ENCODE assay signal across 1 cellular context in the genomic region with DNA sequence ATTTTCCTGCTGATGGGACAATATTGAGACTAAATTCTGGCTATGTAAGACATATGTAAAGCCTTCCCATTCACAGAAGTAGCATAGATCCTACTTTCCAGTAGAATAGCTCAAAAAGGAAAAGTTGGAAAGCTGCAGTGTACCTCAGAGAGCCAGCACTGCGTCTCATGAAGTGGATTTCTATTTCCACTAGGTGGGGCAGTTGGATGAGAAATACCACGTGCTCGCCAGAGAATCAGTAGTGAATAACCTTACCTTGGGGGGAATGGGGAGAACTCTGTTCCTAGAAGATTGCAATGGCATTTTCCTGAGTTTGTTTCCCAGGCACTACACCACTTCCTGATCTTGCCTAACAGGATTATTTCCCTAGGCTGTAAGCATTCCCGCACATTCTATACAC.
TF ChIP-seq lines count a peak whose summit lies in the region.

No MANE protein-coding gene starts in this region.

TF ChIP-seq in H1, 55 proteins besides CTCF, POLR2A, EP300 and RAD21 (continued from another document):
- TF ChIP-seq USF2 (IDR thresholded peaks at IDR 0.05; ENCODE audit: low read length) (no peak), RBBP5 (IDR thresholded peaks at IDR 0.05; ENCODE audit: borderline replicate concordance, low read depth, low read length) (no peak)
